ENCODE assay signal across 8 cellular contexts in the genomic region with DNA sequence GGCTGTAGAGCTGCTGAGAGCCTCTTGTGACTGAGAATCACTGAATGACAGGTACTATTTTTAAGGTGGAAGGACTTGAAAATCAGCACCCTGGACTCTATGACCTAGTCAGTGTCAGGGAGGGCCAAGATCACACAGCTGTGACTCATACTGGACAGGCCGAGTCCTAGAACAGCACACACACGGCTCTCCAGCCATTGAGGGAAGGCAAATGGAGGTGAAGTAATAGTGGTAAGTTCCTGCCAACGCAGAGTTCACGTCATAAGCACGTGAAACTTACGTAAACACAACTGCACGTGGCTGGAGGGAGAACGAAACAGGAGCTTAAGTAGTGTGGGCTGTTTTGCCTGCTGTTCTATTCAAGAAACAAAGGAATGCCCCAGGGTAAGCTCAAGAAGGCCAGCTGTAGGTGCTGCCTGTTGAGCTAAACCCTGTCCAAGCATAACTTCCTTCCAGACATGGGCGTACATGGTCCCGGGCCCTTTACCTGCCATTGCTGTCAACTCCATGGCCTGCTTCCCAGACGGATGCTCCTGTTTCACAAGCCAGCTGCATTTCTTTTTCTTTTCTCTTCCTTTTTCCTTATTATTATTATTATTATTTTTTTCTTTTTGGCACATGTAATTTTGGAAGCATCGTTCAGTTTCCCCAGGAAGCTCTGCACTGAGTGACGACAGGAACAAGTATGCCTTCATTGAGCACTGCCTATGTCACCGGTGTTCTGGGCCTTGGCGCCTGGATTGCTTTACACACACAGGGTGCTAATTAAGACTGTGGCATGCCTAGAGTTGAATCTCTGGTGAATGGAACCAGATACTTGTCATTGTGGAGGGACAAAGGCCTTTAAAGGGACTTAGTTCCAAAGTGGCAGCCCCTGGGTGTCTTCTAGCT. TPM values are rescaled to one million over a fixed set of nuclear protein-coding genes. Genes with fewer than 3 reads are reported as not detected.
DNase-seq lines count a peak whose midpoint lies in the region; ATAC-seq and TF ChIP-seq lines count a peak whose summit lies in the region.

No MANE protein-coding gene starts in this region.

- no peaks in the 10 kb centered on the region for H3K4me1 ChIP-seq in HEK293 (ENCODE audit: control insufficient read depth, insufficient read depth, low read length)
- H3K4me1 ChIP-seq in stomach smooth muscle (ENCODE audit: control insufficient read depth, insufficient read depth, low read length): peaks cover 14% of the 10 kb centered on the region

- H3K4me3 Mint-ChIP-seq in activated CD4-positive, alpha-beta T cell treated with anti-CD3 and anti-CD28 coated beads for 36 hours: no peak overlapping the region

- intact Hi-C loops in left ventricle myocardium superior (cut with micrococcal nuclease): no loop called here
- intact Hi-C loops in activated CD4-positive, alpha-beta T cell treated with anti-CD3 and anti-CD28 coated beads for 36 hours (cut with DNase I, micrococcal nuclease): no loop called here

- no peaks in the 10 kb centered on the region for H3K27me3 Mint-ChIP-seq in activated CD4-positive, alpha-beta T cell treated with anti-CD3 and anti-CD28 coated beads for 36 hours

- DNase-seq in SKM-1 (lab: John Stamatoyannopoulos, UW; ENCODE audit: unreplicated experiment): peak; percentile 62
- DNase-seq in left ventricle myocardium superior: peak; percentile 76
- no peak for DNase-seq in activated CD4-positive, alpha-beta T cell treated with anti-CD3 and anti-CD28 coated beads for 36 hours

- no peaks in the 10 kb centered on the region for H3K9me3 Mint-ChIP-seq in activated CD4-positive, alpha-beta T cell treated with anti-CD3 and anti-CD28 coated beads for 36 hours (ENCODE audit: low read depth)

- ATAC-seq in left ventricle myocardium superior: peak; percentile 92
- no peak for ATAC-seq in GM21526 (IDR thresholded peaks at IDR 0.05; ENCODE audit: low FRiP score, unreplicated experiment)
- ATAC-seq in GM21576 (IDR thresholded peaks at IDR 0.05; ENCODE audit: unreplicated experiment): no peak
- ATAC-seq in GM19455 (IDR thresholded peaks at IDR 0.05; ENCODE audit: unreplicated experiment): no peak
- ATAC-seq in activated CD4-positive, alpha-beta T cell treated with anti-CD3 and anti-CD28 coated beads for 36 hours: no peak

- H3K27ac Mint-ChIP-seq in activated CD4-positive, alpha-beta T cell treated with anti-CD3 and anti-CD28 coated beads for 36 hours: no peak overlapping the region

- H3K27ac ChIP-seq in HEK293 (ENCODE audit: extremely low read depth, low read depth, low read length): no peak overlapping the region
- peak overlapping the region; percentile 49 for H3K27ac ChIP-seq in stomach smooth muscle (ENCODE audit: low read length)

- POLR2A ChIA-PET in HEK293 (lab: Yijun Ruan, JAX): no interaction called here
- POLR2A ChIA-PET in activated CD4-positive, alpha-beta T cell treated with anti-CD3 and anti-CD28 coated beads for 36 hours (lab: Charles Lee): no interaction called here

- H3K36me3 ChIP-seq in HEK293 (ENCODE audit: control insufficient read depth in 2 of 2, insufficient read depth in 1 of 2, low read length in 2 of 2) (no peaks in the 10 kb centered on the region), stomach smooth muscle (ENCODE audit: control insufficient read depth in 2 of 2, insufficient read depth in 2 of 2, low read length in 2 of 2) (no peaks in the 10 kb centered on the region)

- no peak overlapping the region for H3K9ac ChIP-seq in stomach smooth muscle (ENCODE audit: low read length in 2 of 2)

- no peak overlapping the region for H3K4me3 ChIP-seq in HEK293 (ENCODE audit: low read depth, low read length)
- H3K4me3 ChIP-seq in stomach smooth muscle (ENCODE audit: low read length in 2 of 2): no peak overlapping the region

- TF ChIP-seq CTCF in HEK293 (tag by site-specific recombination; IDR thresholded peaks at IDR 0.05): no peak

- H3K27me3 ChIP-seq in stomach smooth muscle (ENCODE audit: control insufficient read depth in 1 of 2, insufficient read depth in 2 of 2, low read length in 2 of 2): no peaks in the 10 kb centered on the region

- peaks cover 10% of the 10 kb centered on the region for H3K36me3 Mint-ChIP-seq in activated CD4-positive, alpha-beta T cell treated with anti-CD3 and anti-CD28 coated beads for 36 hours (ENCODE audit: low read depth)

- CTCF ChIA-PET in HEK293 (lab: Yijun Ruan, JAX): no interaction called here
- CTCF ChIA-PET in activated CD4-positive, alpha-beta T cell treated with anti-CD3 and anti-CD28 coated beads for 36 hours (lab: Charles Lee): interaction anchor here (0.7 to 3.3 kb wide), 8 partner anchors 11 to 41 kb away, joined by 3 to 12 read pairs (median 4); no protein-coding TSS in a partner anchor

- H3K4me1 Mint-ChIP-seq in activated CD4-positive, alpha-beta T cell treated with anti-CD3 and anti-CD28 coated beads for 36 hours: peaks cover 84% of the 10 kb centered on the region

- H3K9me3 ChIP-seq in HEK293 (ENCODE audit: control insufficient read depth, insufficient read depth, low read depth, low read length) (no peaks in the 10 kb centered on the region), stomach smooth muscle (ENCODE audit: control insufficient read depth in 2 of 2, low read length in 2 of 2) (no peaks in the 10 kb centered on the region)

TF ChIP-seq in HEK293, 187 proteins besides CTCF, POLR2A, EP300 and RAD21 (continues in another document):
- TF ChIP-seq ZNF555 (tag by site-specific recombination; conservative IDR thresholded peaks at IDR 0.05) (no peak), ZNF350 (tag by site-specific recombination; IDR thresholded peaks at IDR 0.05) (no peak), ZNF777 (tag by site-specific recombination; IDR thresholded peaks at IDR 0.05; ENCODE audit: borderline replicate concordance) (no peak), SP3 (tag by site-specific recombination; IDR thresholded peaks at IDR 0.05) (no peak), ZNF654 (tag by site-specific recombination; IDR thresholded peaks at IDR 0.05; ENCODE audit: low read depth) (no peak), ZNF223 (tag by site-specific recombination; IDR thresholded peaks at IDR 0.05) (no peak), ZNF335 (tag by site-specific recombination; conservative IDR thresholded peaks at IDR 0.05) (0 out of 2 replicates have a peak, but pooled peaks have one; percentile 26), GLI2 (tag by site-specific recombination; IDR thresholded peaks at IDR 0.05; ENCODE audit: borderline replicate concordance, low read depth) (no peak)
- TF ChIP-seq, protein P1, sequence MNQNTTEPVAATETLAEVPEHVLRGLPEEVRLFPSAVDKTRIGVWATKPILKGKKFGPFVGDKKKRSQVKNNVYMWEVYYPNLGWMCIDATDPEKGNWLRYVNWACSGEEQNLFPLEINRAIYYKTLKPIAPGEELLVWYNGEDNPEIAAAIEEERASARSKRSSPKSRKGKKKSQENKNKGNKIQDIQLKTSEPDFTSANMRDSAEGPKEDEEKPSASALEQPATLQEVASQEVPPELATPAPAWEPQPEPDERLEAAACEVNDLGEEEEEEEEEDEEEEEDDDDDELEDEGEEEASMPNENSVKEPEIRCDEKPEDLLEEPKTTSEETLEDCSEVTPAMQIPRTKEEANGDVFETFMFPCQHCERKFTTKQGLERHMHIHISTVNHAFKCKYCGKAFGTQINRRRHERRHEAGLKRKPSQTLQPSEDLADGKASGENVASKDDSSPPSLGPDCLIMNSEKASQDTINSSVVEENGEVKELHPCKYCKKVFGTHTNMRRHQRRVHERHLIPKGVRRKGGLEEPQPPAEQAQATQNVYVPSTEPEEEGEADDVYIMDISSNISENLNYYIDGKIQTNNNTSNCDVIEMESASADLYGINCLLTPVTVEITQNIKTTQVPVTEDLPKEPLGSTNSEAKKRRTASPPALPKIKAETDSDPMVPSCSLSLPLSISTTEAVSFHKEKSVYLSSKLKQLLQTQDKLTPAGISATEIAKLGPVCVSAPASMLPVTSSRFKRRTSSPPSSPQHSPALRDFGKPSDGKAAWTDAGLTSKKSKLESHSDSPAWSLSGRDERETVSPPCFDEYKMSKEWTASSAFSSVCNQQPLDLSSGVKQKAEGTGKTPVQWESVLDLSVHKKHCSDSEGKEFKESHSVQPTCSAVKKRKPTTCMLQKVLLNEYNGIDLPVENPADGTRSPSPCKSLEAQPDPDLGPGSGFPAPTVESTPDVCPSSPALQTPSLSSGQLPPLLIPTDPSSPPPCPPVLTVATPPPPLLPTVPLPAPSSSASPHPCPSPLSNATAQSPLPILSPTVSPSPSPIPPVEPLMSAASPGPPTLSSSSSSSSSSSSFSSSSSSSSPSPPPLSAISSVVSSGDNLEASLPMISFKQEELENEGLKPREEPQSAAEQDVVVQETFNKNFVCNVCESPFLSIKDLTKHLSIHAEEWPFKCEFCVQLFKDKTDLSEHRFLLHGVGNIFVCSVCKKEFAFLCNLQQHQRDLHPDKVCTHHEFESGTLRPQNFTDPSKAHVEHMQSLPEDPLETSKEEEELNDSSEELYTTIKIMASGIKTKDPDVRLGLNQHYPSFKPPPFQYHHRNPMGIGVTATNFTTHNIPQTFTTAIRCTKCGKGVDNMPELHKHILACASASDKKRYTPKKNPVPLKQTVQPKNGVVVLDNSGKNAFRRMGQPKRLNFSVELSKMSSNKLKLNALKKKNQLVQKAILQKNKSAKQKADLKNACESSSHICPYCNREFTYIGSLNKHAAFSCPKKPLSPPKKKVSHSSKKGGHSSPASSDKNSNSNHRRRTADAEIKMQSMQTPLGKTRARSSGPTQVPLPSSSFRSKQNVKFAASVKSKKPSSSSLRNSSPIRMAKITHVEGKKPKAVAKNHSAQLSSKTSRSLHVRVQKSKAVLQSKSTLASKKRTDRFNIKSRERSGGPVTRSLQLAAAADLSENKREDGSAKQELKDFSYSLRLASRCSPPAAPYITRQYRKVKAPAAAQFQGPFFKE (tag by site-specific recombination; IDR thresholded peaks at IDR 0.05; ENCODE audit: borderline replicate concordance): no peak
- TF ChIP-seq, protein P2, sequence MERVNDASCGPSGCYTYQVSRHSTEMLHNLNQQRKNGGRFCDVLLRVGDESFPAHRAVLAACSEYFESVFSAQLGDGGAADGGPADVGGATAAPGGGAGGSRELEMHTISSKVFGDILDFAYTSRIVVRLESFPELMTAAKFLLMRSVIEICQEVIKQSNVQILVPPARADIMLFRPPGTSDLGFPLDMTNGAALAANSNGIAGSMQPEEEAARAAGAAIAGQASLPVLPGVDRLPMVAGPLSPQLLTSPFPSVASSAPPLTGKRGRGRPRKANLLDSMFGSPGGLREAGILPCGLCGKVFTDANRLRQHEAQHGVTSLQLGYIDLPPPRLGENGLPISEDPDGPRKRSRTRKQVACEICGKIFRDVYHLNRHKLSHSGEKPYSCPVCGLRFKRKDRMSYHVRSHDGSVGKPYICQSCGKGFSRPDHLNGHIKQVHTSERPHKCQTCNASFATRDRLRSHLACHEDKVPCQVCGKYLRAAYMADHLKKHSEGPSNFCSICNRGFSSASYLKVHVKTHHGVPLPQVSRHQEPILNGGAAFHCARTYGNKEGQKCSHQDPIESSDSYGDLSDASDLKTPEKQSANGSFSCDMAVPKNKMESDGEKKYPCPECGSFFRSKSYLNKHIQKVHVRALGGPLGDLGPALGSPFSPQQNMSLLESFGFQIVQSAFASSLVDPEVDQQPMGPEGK (tag by site-specific recombination; IDR thresholded peaks at IDR 0.05): 0 out of 2 replicates have a peak, but pooled peaks have one; percentile 19

RNA-seq across cellular contexts. Expression of a gene that starts 10.2 kb away (rescaled TPM):
- 7.1 TPM for total RNA-seq in left ventricle myocardium superior
- total RNA-seq in activated CD4-positive, alpha-beta T cell treated with anti-CD3 and anti-CD28 coated beads for 36 hours: 100 to 1,000 TPM; 173 to 232 TPM

Comparison
In these comparisons a context has a peak if more than half of its experiments do, and no peak if none do; other contexts are left out.
1. RNA of a gene that starts 10.2 kb away (total RNA-seq): 173 to 232 TPM in activated CD4-positive, alpha-beta T cell treated with anti-CD3 and anti-CD28 coated beads for 36 hours; 7.1 TPM in left ventricle myocardium superior (single experiment); every median in the first group is over 10 times any median in the second.